8 cellular contexts compared by ENCODE assay signal in genomic region chr6:26224547-26224912, GRCh38.
DNase-seq lines count a peak whose midpoint lies in the region; ATAC-seq, FAIRE-seq and TF ChIP-seq lines count a peak whose summit lies in the region.

No MANE protein-coding gene starts in this region.

- no peaks in the 10 kb centered on the region for H3K36me3 Mint-ChIP-seq in endodermal cell (ENCODE audit: low read depth)

- peaks cover 19% of the 10 kb centered on the region for H3K4me1 Mint-ChIP-seq in endodermal cell

- no peak for FAIRE-seq in A549 (lab: Jason Lieb, UNC)

- H3K4me1 ChIP-seq in A549 (peaks cover 8% of the 10 kb centered on the region; the same call in 2 of the 3 replicates), endodermal cell (ENCODE audit: control insufficient read depth, insufficient read depth, low read length) (no peaks in the 10 kb centered on the region)

- peak overlapping the region; percentile 99 for H3K9ac ChIP-seq in endodermal cell (ENCODE audit: extremely low read depth, low read length, poor library complexity, severe bottlenecking)
- peak overlapping the region; percentile 86 for H3K9ac ChIP-seq in neural cell (ENCODE audit: low read length)

- no peak overlapping the region for H3K27ac Mint-ChIP-seq in endodermal cell

- no peaks in the 10 kb centered on the region for H3K27me3 Mint-ChIP-seq in endodermal cell (ENCODE audit: insufficient read depth)

- POLR2A ChIA-PET in A549 (lab: Yijun Ruan, JAX): interaction anchor here (1.9 to 3.1 kb wide), 6 partner anchors 10 to 67 kb away, joined by 9 to 35 read pairs (median 16); a partner anchor contains a TSS

- no peak for DNase-seq in A549 (ENCODE audit: low read depth in 1 of 2, low spot score in 1 of 2)
- DNase-seq in endodermal cell: no peak
- DNase-seq in occipital lobe (lab: John Stamatoyannopoulos, UW): no peak
- no peak for DNase-seq in NCI-H748 treated with DMSO at 0.1 percent for 48 hours (lab: John Stamatoyannopoulos, UW)
- no peak for DNase-seq in NK-92 (lab: John Stamatoyannopoulos, UW; ENCODE audit: unreplicated experiment)

- peak overlapping the region; percentile 93 to 95 for H3K27ac ChIP-seq in A549
- peak overlapping the region; percentile 89 for H3K27ac ChIP-seq in KOPT-K1 (ENCODE audit: low read depth, low read length, poor library complexity, severe bottlenecking)
- H3K27ac ChIP-seq in endodermal cell (ENCODE audit: low read depth, low read length): peak overlapping the region; percentile 100
- peak overlapping the region; percentile 99 for H3K27ac ChIP-seq in neural cell (ENCODE audit: low read length)

- no peak for TF ChIP-seq CTCF in A549 (IDR thresholded peaks at IDR 0.05)
- no peak for TF ChIP-seq CTCF in endodermal cell (conservative IDR thresholded peaks at IDR 0.05)
- TF ChIP-seq CTCF in neural cell (IDR thresholded peaks at IDR 0.05; ENCODE audit: poor library complexity, severe bottlenecking): no peak

- no peak overlapping the region for H3K4me3 Mint-ChIP-seq in endodermal cell

- 2% methylated on average over 6 of the region's 6 CpGs for WGBS in A549 (ENCODE audit: missing lambda C conversion rate)
- WGBS in endodermal cell (ENCODE audit: insufficient coverage in 1 of 2, insufficient read length in 1 of 2), 2 experiments: 27 to 55% methylated on average over 3 to 5 of the region's 6 CpGs

- H3K9me2 ChIP-seq in neural cell (ENCODE audit: insufficient read depth, low read length): no peaks in the 10 kb centered on the region

- H2AFZ ChIP-seq in neural cell (ENCODE audit: low read depth, low read length): peak overlapping the region; percentile 4

- H4K20me1 ChIP-seq in neural cell (ENCODE audit: insufficient read depth): no peaks in the 10 kb centered on the region

- peaks cover 16% of the 10 kb centered on the region for H3F3A ChIP-seq in neural cell (ENCODE audit: insufficient read depth, low read length, poor library complexity, severe bottlenecking)

- H3K27me3 ChIP-seq in endodermal cell (ENCODE audit: control insufficient read depth, insufficient read depth, low read length, poor library complexity, severe bottlenecking) (no peaks in the 10 kb centered on the region), neural cell (ENCODE audit: insufficient read depth, low read depth, low read length) (no peaks in the 10 kb centered on the region)

- H3K9me3 Mint-ChIP-seq in endodermal cell: no peaks in the 10 kb centered on the region

- no peak for TF ChIP-seq RAD21 in A549 (conservative IDR thresholded peaks at IDR 0.05 in 1 of 2, IDR thresholded peaks at IDR 0.05 in 1 of 2)
- no peak for TF ChIP-seq RAD21 in neural cell (conservative IDR thresholded peaks at IDR 0.05)

- H3K4me3 ChIP-seq in A549 (peak overlapping the region; percentile 60), endodermal cell (ENCODE audit: low read length) (peak overlapping the region; percentile 88), neural cell (ENCODE audit: low read length) (peak overlapping the region; percentile 79)

- no peaks in the 10 kb centered on the region for H3K79me2 ChIP-seq in neural cell (replicated peaks; ENCODE audit: insufficient read depth, low read length)

- H3K4me2 ChIP-seq in A549: peak overlapping the region; percentile 83
- peak overlapping the region; percentile 83 for H3K4me2 ChIP-seq in neural cell (ENCODE audit: low read length)

- CTCF ChIA-PET in A549 (lab: Yijun Ruan, JAX): interaction anchor here (0.9 to 1.3 kb wide), 3 partner anchors 9 to 49 kb away, joined by 3 to 4 read pairs (median 3); no protein-coding TSS in a partner anchor

- ATAC-seq in A549 (no peak), HG03108 (IDR thresholded peaks at IDR 0.05; ENCODE audit: unreplicated experiment) (no peak)

- TF ChIP-seq EP300 in A549 (IDR thresholded peaks at IDR 0.05) (no peak), neural cell (conservative IDR thresholded peaks at IDR 0.05; ENCODE audit: poor library complexity, severe bottlenecking) (no peak)

- no peaks in the 10 kb centered on the region for H3K36me3 ChIP-seq in KOPT-K1 (ENCODE audit: insufficient read depth, low read length)
- no peaks in the 10 kb centered on the region for H3K36me3 ChIP-seq in endodermal cell (ENCODE audit: control insufficient read depth, insufficient read depth, low read length)
- H3K36me3 ChIP-seq in neural cell (ENCODE audit: insufficient read depth, low read length): no peaks in the 10 kb centered on the region

- no peaks in the 10 kb centered on the region; the same call in 2 of the 3 replicates for H3K9me3 ChIP-seq in A549
- no peaks in the 10 kb centered on the region for H3K9me3 ChIP-seq in KOPT-K1 (ENCODE audit: insufficient read depth, low read length, poor library complexity, severe bottlenecking)
- H3K9me3 ChIP-seq in endodermal cell (ENCODE audit: control insufficient read depth, low read length): no peaks in the 10 kb centered on the region
- no peaks in the 10 kb centered on the region for H3K9me3 ChIP-seq in neural cell (ENCODE audit: low read length)

- no peak for TF ChIP-seq POLR2A in A549 (IDR thresholded peaks at IDR 0.05; ENCODE audit: low read length)

TF ChIP-seq in A549, 52 proteins besides CTCF, POLR2A, EP300 and RAD21 (continues in another document):
- no peak for TF ChIP-seq BHLHE40 (IDR thresholded peaks at IDR 0.05; ENCODE audit: low read depth, low read length)
- TF ChIP-seq NFE2L2 (conservative IDR thresholded peaks at IDR 0.05; ENCODE audit: low read length): no peak
- TF ChIP-seq ESRRA (IDR thresholded peaks at IDR 0.05; ENCODE audit: borderline replicate concordance, low read length): no peak
- no peak for TF ChIP-seq ELK1 (IDR thresholded peaks at IDR 0.05; ENCODE audit: low read depth, low read length)
- TF ChIP-seq TFCP2L1 (CRISPR knock-in tag; IDR thresholded peaks at IDR 0.05): no peak
- TF ChIP-seq CHD4 (IDR thresholded peaks at IDR 0.05; ENCODE audit: borderline replicate concordance): no peak
- TF ChIP-seq MAZ (IDR thresholded peaks at IDR 0.05; ENCODE audit: borderline replicate concordance, low read depth, low read length): no peak
- TF ChIP-seq MAFK (IDR thresholded peaks at IDR 0.05; ENCODE audit: partially characterized antibody): no peak
- no peak for TF ChIP-seq CEBPB (IDR thresholded peaks at IDR 0.05)
- no peak for TF ChIP-seq EHMT2 (IDR thresholded peaks at IDR 0.05; ENCODE audit: low read depth)
- no peak for TF ChIP-seq TP53 (CRISPR knock-in tag; IDR thresholded peaks at IDR 0.05)
- no peak for TF ChIP-seq ZC3H11A (IDR thresholded peaks at IDR 0.05)
- no peak for TF ChIP-seq USF2 (IDR thresholded peaks at IDR 0.05)
- no peak for TF ChIP-seq HOXB5 (CRISPR knock-in tag; IDR thresholded peaks at IDR 0.05)
- TF ChIP-seq ZSCAN20 (CRISPR knock-in tag; IDR thresholded peaks at IDR 0.05): no peak

TF ChIP-seq in neural cell, 6 proteins besides CTCF, POLR2A, EP300 and RAD21:
- no peak for TF ChIP-seq POLR2AphosphoS5 (IDR thresholded peaks at IDR 0.05)
- TF ChIP-seq TAF1 (IDR thresholded peaks at IDR 0.05; ENCODE audit: low read depth): no peak
- TF ChIP-seq SMC3 (conservative IDR thresholded peaks at IDR 0.05; ENCODE audit: poor library complexity): no peak
- TF ChIP-seq, protein P1, sequence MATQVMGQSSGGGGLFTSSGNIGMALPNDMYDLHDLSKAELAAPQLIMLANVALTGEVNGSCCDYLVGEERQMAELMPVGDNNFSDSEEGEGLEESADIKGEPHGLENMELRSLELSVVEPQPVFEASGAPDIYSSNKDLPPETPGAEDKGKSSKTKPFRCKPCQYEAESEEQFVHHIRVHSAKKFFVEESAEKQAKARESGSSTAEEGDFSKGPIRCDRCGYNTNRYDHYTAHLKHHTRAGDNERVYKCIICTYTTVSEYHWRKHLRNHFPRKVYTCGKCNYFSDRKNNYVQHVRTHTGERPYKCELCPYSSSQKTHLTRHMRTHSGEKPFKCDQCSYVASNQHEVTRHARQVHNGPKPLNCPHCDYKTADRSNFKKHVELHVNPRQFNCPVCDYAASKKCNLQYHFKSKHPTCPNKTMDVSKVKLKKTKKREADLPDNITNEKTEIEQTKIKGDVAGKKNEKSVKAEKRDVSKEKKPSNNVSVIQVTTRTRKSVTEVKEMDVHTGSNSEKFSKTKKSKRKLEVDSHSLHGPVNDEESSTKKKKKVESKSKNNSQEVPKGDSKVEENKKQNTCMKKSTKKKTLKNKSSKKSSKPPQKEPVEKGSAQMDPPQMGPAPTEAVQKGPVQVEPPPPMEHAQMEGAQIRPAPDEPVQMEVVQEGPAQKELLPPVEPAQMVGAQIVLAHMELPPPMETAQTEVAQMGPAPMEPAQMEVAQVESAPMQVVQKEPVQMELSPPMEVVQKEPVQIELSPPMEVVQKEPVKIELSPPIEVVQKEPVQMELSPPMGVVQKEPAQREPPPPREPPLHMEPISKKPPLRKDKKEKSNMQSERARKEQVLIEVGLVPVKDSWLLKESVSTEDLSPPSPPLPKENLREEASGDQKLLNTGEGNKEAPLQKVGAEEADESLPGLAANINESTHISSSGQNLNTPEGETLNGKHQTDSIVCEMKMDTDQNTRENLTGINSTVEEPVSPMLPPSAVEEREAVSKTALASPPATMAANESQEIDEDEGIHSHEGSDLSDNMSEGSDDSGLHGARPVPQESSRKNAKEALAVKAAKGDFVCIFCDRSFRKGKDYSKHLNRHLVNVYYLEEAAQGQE (IDR thresholded peaks at IDR 0.05; ENCODE audit: borderline replicate concordance): no peak
- no peak for TF ChIP-seq MXI1 (conservative IDR thresholded peaks at IDR 0.05; ENCODE audit: poor library complexity, severe bottlenecking)
- TF ChIP-seq EZH2 (IDR thresholded peaks at IDR 0.05; ENCODE audit: borderline replicate concordance, insufficient read depth, low read length, poor library complexity, severe bottlenecking): no peak
TF ChIP-seq in neural cell: peak in this region for 0.
